In the genomic region with DNA sequence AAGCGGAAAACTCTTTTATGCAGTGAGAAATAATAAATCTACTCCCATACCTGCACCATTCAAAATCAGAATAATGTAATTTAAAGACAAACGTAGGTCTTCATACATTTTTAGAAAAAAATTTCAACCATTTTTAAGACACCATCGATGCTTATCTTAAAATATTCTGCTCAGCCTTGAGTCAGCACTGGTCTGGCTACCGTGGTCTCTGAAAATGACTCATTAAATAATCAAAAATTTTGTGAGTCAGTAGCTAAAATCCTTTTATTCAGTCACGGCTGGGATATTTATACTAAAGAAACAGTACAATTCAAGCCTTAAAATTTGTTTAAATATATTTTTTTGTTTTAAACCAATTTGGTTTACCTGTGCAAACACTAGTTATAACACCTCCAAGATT, we compare ENCODE assay signal across 18 cellular contexts.
A peak's percentile ranks its signal among the peaks of the same experiment; 100 is the strongest.
DNase-seq lines count a peak whose midpoint lies in the region; ATAC-seq and TF ChIP-seq lines count a peak whose summit lies in the region.
"Had no signal": no experiment of that assay in that cellular context is flagged by ENCODE, and none has a peak within 500 bp of the region (broad histone marks: within the 10 kb centered on the region; RNA-seq: fewer than 3 reads in every experiment).

No MANE protein-coding gene starts in this region.

- no peak overlapping the region for H3K9ac ChIP-seq in adipocyte (ENCODE audit: low read length)

- H3K4me1 ChIP-seq in breast epithelium (no peaks in the 10 kb centered on the region), adipocyte (ENCODE audit: control insufficient read depth, insufficient read depth, low read length) (no peaks in the 10 kb centered on the region)
- H3K4me1 ChIP-seq: left ventricle myocardium inferior, upper lobe of left lung had no signal

- no peak overlapping the region for H3K4me3 Mint-ChIP-seq in MCF 10A (ENCODE audit: unreplicated experiment)
- H3K4me3 Mint-ChIP-seq: activated naive CD8-positive, alpha-beta T cell; nephron; WTC11 had no signal

- H3K27me3 ChIP-seq in breast epithelium, result no peaks in the 10 kb centered on the region
- H3K27me3 ChIP-seq in adipocyte (replicated peaks; ENCODE audit: control insufficient read depth, insufficient read depth, low read length), result no peaks in the 10 kb centered on the region
- H3K27me3 ChIP-seq: upper lobe of left lung had no signal

- H3K27ac Mint-ChIP-seq in MCF 10A (ENCODE audit: low read depth, unreplicated experiment), result no peak overlapping the region
- H3K27ac Mint-ChIP-seq: activated naive CD8-positive, alpha-beta T cell; nephron; WTC11 had no signal

- H3K36me3 Mint-ChIP-seq in MCF 10A (ENCODE audit: insufficient read depth, unreplicated experiment), result no peaks in the 10 kb centered on the region
- H3K36me3 Mint-ChIP-seq: activated naive CD8-positive, alpha-beta T cell had no signal

- H3K9me3 ChIP-seq in breast epithelium (peaks cover 0 to 9% of the 10 kb centered on the region in 2 donors), adipocyte (ENCODE audit: control insufficient read depth, low read length) (no peaks in the 10 kb centered on the region)
- H3K9me3 ChIP-seq: upper lobe of left lung had no signal

- CTCF ChIA-PET in MCF 10A (lab: Yijun Ruan, JAX), result interaction anchor here (0.6 kb wide), 1 partner anchor 15 kb away, joined by 4 read pairs; no protein-coding TSS in a partner anchor

- no peak for TF ChIP-seq CTCF in MCF 10A (IDR thresholded peaks at IDR 0.05; ENCODE audit: unreplicated experiment)
- TF ChIP-seq CTCF in breast epithelium (IDR thresholded peaks at IDR 0.05), result no peak
- no peak for TF ChIP-seq CTCF in foreskin fibroblast (IDR thresholded peaks at IDR 0.05; ENCODE audit: low read depth, low read length)

- no TSS peak for BruUV-seq in MCF 10A (replicated peaks; lab: Mats Ljungman, UMichigan)

- H3K27me3 Mint-ChIP-seq in MCF 10A (ENCODE audit: insufficient read depth, unreplicated experiment), result no peaks in the 10 kb centered on the region
- H3K27me3 Mint-ChIP-seq: activated naive CD8-positive, alpha-beta T cell had no signal

- H3K9me3 Mint-ChIP-seq in MCF 10A (ENCODE audit: unreplicated experiment), result no peaks in the 10 kb centered on the region
- H3K9me3 Mint-ChIP-seq: nephron had no signal

- POLR2A ChIA-PET in MCF 10A (lab: Yijun Ruan, JAX), result no interaction called here

- H3K36me3 ChIP-seq in breast epithelium (peaks cover 4% of the 10 kb centered on the region), adipocyte (ENCODE audit: control insufficient read depth, insufficient read depth, low read length, severe bottlenecking) (no peaks in the 10 kb centered on the region)
- H3K36me3 ChIP-seq: left ventricle myocardium inferior, upper lobe of left lung had no signal

- intact Hi-C loops in MCF 10A (cut with micrococcal nuclease), result no loop called here
- intact Hi-C loops in breast epithelium (cut with DNase I; ENCODE audit: low total_unique reads), result no loop called here

- no peak overlapping the region for H3K27ac ChIP-seq in breast epithelium
- H3K27ac ChIP-seq: 22Rv1, left ventricle myocardium inferior, upper lobe of left lung had no signal

- peak; percentile 46 for DNase-seq in MCF 10A (ENCODE audit: unreplicated experiment)
- no peak for DNase-seq in breast epithelium (ENCODE audit: low spot score in 2 of 2)
- DNase-seq in adipocyte (ENCODE audit: low read depth), result peak; percentile 71
- DNase-seq in foreskin fibroblast, result peak; percentile 28 to 56
- no peak for DNase-seq in activated CD4-positive, alpha-beta T cell treated with anti-CD3 and anti-CD28 coated beads for 1 hour
- DNase-seq: erythroblast; hypothalamus; left ventricle myocardium inferior; right cardiac atrium; stimulated activated CD4-positive, alpha-beta T cell treated with anti-CD3 and anti-CD28 coated beads, Interleukin-4, amount 100 ng/mL, for 4 hours; upper lobe of left lung had no signal

- no peak overlapping the region for H3K4me3 ChIP-seq in breast epithelium
- no peak overlapping the region for H3K4me3 ChIP-seq in adipocyte (ENCODE audit: low read length)
- no peak overlapping the region for H3K4me3 ChIP-seq in foreskin fibroblast (ENCODE audit: low read depth in 1 of 2, low read length in 2 of 2)
- H3K4me3 ChIP-seq: left ventricle myocardium inferior, upper lobe of left lung had no signal

- no peak for TF ChIP-seq POLR2A in breast epithelium (IDR thresholded peaks at IDR 0.05)

- H3K4me1 Mint-ChIP-seq in MCF 10A (ENCODE audit: insufficient read depth, unreplicated experiment), result no peaks in the 10 kb centered on the region
- H3K4me1 Mint-ChIP-seq: nephron had no signal

- ATAC-seq in HG02884 (IDR thresholded peaks at IDR 0.05; ENCODE audit: unreplicated experiment) (no peak), HG02885 (IDR thresholded peaks at IDR 0.05; ENCODE audit: poor library complexity, unreplicated experiment) (no peak), HG03196 (IDR thresholded peaks at IDR 0.05; ENCODE audit: unreplicated experiment) (no peak)
- ATAC-seq: right cardiac atrium, WTC11 had no signal

Comparison
In these comparisons a context has a peak if more than half of its experiments do, and no peak if none do; other contexts are left out.
1. DNase-seq: peak in MCF 10A (single experiment), adipocyte (single experiment) and foreskin fibroblast (2 of 2); none in breast epithelium (0 of 2) and activated CD4-positive, alpha-beta T cell treated with anti-CD3 and anti-CD28 coated beads for 1 hour (single experiment).